8 cellular contexts compared by ENCODE assay signal in genomic region chr22:41197046-41197807, GRCh38. TPM values are rescaled to one million over a fixed set of nuclear protein-coding genes. Genes with fewer than 3 reads are reported as not detected.
DNase-seq lines count a peak whose midpoint lies in the region; ATAC-seq, FAIRE-seq and TF ChIP-seq lines count a peak whose summit lies in the region.

No MANE protein-coding gene starts in this region.

- peak; percentile 79 for DNase-seq in HK-2 (ENCODE audit: unreplicated experiment)
- peak; percentile 76 for DNase-seq in NOMO-1 treated with DMSO at 0.1 percent for 48 hours (lab: John Stamatoyannopoulos, UW; ENCODE audit: unreplicated experiment)
- peak; percentile 49 for DNase-seq in activated CD8-positive, alpha-beta memory T cell treated with anti-CD3 and anti-CD28 coated beads, Interleukin-2, amount 50 U/mL, for 24 hours (ENCODE audit: extremely low read depth)
- DNase-seq in endothelial cell of umbilical vein (ENCODE audit: low read depth, low spot score) = peak; percentile 75
- DNase-seq in midbrain (lab: John Stamatoyannopoulos, UW) = peak; percentile 85
- peak; percentile 69 to 71 for DNase-seq in stimulated activated CD8-positive, alpha-beta memory T cell treated with anti-CD3 and anti-CD28 coated beads, Interleukin-15, amount 100 ng/mL, for 48 hours (ENCODE audit: low read depth in 2 of 2)

- H3K79me2 ChIP-seq in endothelial cell of umbilical vein (ENCODE audit: control insufficient read depth, insufficient read depth, low read length) = no peaks in the 10 kb centered on the region

- FAIRE-seq in endothelial cell of umbilical vein (lab: Jason Lieb, UNC) = peak; percentile 49

- peaks cover 4 to 28% (median 25%) of the 10 kb centered on the region in 11 experiments; a peak in 18 of 22 replicates for H3K27me3 ChIP-seq in BLaER1 treated with 17β-estradiol and CSF1 and Interleukin-3, amounts not matched to agents 10 nM and 100 nM
- no peaks in the 10 kb centered on the region for H3K27me3 ChIP-seq in endothelial cell of umbilical vein (ENCODE audit: control insufficient read depth in 2 of 2, insufficient read depth in 2 of 2, low read length in 2 of 2)

- intact Hi-C loops in endothelial cell of umbilical vein (cut with micrococcal nuclease) = loop anchor here (1.0 to 10.0 kb wide), 3 partner anchors 16 to 185 kb away; partner anchors contain the start of gene TEF

- no TSS peak for BruUV-seq in endothelial cell of umbilical vein (replicated peaks; lab: Mats Ljungman, UMichigan)

- POLR2A ChIA-PET in endothelial cell of umbilical vein (lab: Charles Lee) = interaction anchor here (0.9 kb wide), 1 partner anchor 41 kb away, joined by 3 read pairs; no protein-coding TSS in a partner anchor

- peaks cover 8 to 19% (median 16%) of the 10 kb centered on the region in 10 experiments; a peak in 18 of 20 replicates for H3K4me1 ChIP-seq in BLaER1 treated with 17β-estradiol and CSF1 and Interleukin-3, amounts not matched to agents 10 nM and 100 nM
- peaks cover 5% of the 10 kb centered on the region for H3K4me1 ChIP-seq in endothelial cell of umbilical vein (ENCODE audit: control insufficient read depth, extremely low read depth, insufficient read depth, low read length)

- peak overlapping the region in 6 of 11 experiments; percentile 12 to 60 (median 40); a peak in 8 of 22 replicates for H3K27ac ChIP-seq in BLaER1 treated with 17β-estradiol and CSF1 and Interleukin-3, amounts not matched to agents 10 nM and 100 nM
- H3K27ac ChIP-seq in endothelial cell of umbilical vein (ENCODE audit: insufficient read depth, low read depth, low read length) = no peak overlapping the region

- H3K4me3 ChIP-seq in BLaER1 treated with 17β-estradiol and CSF1 and Interleukin-3, amounts not matched to agents 10 nM and 100 nM = peak overlapping the region; percentile 65 to 86 (median 74)
- peak overlapping the region; percentile 22 to 65 (median 31) for H3K4me3 ChIP-seq in endothelial cell of umbilical vein (replicated peaks in 1 of 3; ENCODE audit: insufficient read depth in 1 of 3, low read depth in 1 of 3, low read length in 3 of 3)

- H2AFZ ChIP-seq in endothelial cell of umbilical vein (ENCODE audit: low read depth, low read length) = peak overlapping the region; percentile 99

- TF ChIP-seq CTCF in endothelial cell of umbilical vein (IDR thresholded peaks at IDR 0.05; ENCODE audit: extremely low read depth in 1 of 2, insufficient read depth in 1 of 2, low read depth in 1 of 2, low read length in 2 of 2) = peak in 1 of 2 donors; percentile 10

- no peaks in the 10 kb centered on the region for H3K9me1 ChIP-seq in endothelial cell of umbilical vein (replicated peaks; ENCODE audit: control insufficient read depth, extremely low read depth, insufficient read depth, low read length)

- peak; percentile 79 for ATAC-seq in GM19395 (IDR thresholded peaks at IDR 0.05; ENCODE audit: unreplicated experiment)

- H3K4me2 ChIP-seq in BLaER1 treated with 17β-estradiol and CSF1 and Interleukin-3, amounts not matched to agents 10 nM and 100 nM = peak overlapping the region; percentile 95 to 100 (median 99)
- H3K4me2 ChIP-seq in endothelial cell of umbilical vein (ENCODE audit: insufficient read depth, low read length) = peak overlapping the region; percentile 81

- TF ChIP-seq POLR2A in endothelial cell of umbilical vein (IDR thresholded peaks at IDR 0.05; ENCODE audit: low read depth, low read length) = no peak

- no peaks in the 10 kb centered on the region for H3K36me3 ChIP-seq in BLaER1 treated with 17β-estradiol and CSF1 and Interleukin-3, amounts not matched to agents 10 nM and 100 nM
- H3K36me3 ChIP-seq in endothelial cell of umbilical vein (ENCODE audit: control insufficient read depth in 2 of 2, extremely low read depth in 1 of 2, insufficient read depth in 2 of 2, low read length in 2 of 2) = no peaks in the 10 kb centered on the region

- dilution Hi-C loops in endothelial cell of umbilical vein (cut with MboI; ENCODE audit: extremely low pct_ligation_motif_present, low sequenced_read_pairs) = no loop called here

- no peaks in the 10 kb centered on the region for H3K9me3 ChIP-seq in BLaER1 treated with 17β-estradiol and CSF1 and Interleukin-3, amounts not matched to agents 10 nM and 100 nM (replicated peaks in 1 of 11)
- H3K9me3 ChIP-seq in endothelial cell of umbilical vein (replicated peaks; ENCODE audit: control insufficient read depth, insufficient read depth, low read length) = no peaks in the 10 kb centered on the region

- no peaks in the 10 kb centered on the region for H4K20me1 ChIP-seq in BLaER1 treated with 17β-estradiol and CSF1 and Interleukin-3, amounts not matched to agents 10 nM and 100 nM
- H4K20me1 ChIP-seq in endothelial cell of umbilical vein (replicated peaks; ENCODE audit: control insufficient read depth, extremely low read depth, insufficient read depth, low read length) = no peaks in the 10 kb centered on the region

- peak overlapping the region; percentile 62 to 81 (median 75) for H3K9ac ChIP-seq in BLaER1 treated with 17β-estradiol and CSF1 and Interleukin-3, amounts not matched to agents 10 nM and 100 nM
- no peak overlapping the region for H3K9ac ChIP-seq in endothelial cell of umbilical vein (replicated peaks; ENCODE audit: extremely low read depth, insufficient read depth, low read length)

- CTCF ChIA-PET in endothelial cell of umbilical vein (lab: Charles Lee) = interaction anchor here (1.3 to 2.8 kb wide), 3 partner anchors 20 to 275 kb away, joined by 5 to 23 read pairs (median 10); no protein-coding TSS in a partner anchor

TF ChIP-seq in endothelial cell of umbilical vein, 7 proteins besides CTCF, POLR2A, EP300 and RAD21:
- TF ChIP-seq POLR2AphosphoS5 (IDR thresholded peaks at IDR 0.05; ENCODE audit: insufficient read depth, low read depth, low read length) (peak; percentile 18), EZH2 (IDR thresholded peaks at IDR 0.05; ENCODE audit: borderline replicate concordance, low read depth, low read length, severe bottlenecking) (no peak), GATA2 (IDR thresholded peaks at IDR 0.05; ENCODE audit: insufficient read depth, insufficient read length, low read depth, low read length) (no peak), FOS (IDR thresholded peaks at IDR 0.05; ENCODE audit: borderline replicate concordance, insufficient read depth, low read length) (no peak), JUN (IDR thresholded peaks at IDR 0.05; ENCODE audit: borderline replicate concordance, insufficient read depth, insufficient read length, low read depth) (no peak), MAX (IDR thresholded peaks at IDR 0.05; ENCODE audit: insufficient read depth, insufficient read length) (peak; percentile 65)

RNA-seq across cellular contexts. Expression of gene L3MBTL2, which starts 7.9 kb away (rescaled TPM):
- 31.8 and 34.9 TPM in 2 replicates for total RNA-seq in endothelial cell of umbilical vein
- 28.2 and 29.5 TPM in 2 replicates for polyA plus RNA-seq in endothelial cell of umbilical vein
- 28.1 and 29.0 TPM in 2 replicates for polyA plus RNA-seq in endothelial cell of umbilical vein (2011; cell fraction: cytosol; rRNA removed)
- polyA plus RNA-seq in endothelial cell of umbilical vein (2011; cell fraction: nucleus; rRNA removed) = 44.3 and 44.8 TPM in 2 replicates
- polyA plus RNA-seq in endothelial cell of umbilical vein (2012) = 19.3 and 19.9 TPM in 2 replicates
- 34.6 and 35.9 TPM in 2 replicates for polyA minus RNA-seq in endothelial cell of umbilical vein
- 13.7 TPM for polyA minus RNA-seq in endothelial cell of umbilical vein (2011; cell fraction: cytosol; rRNA and poly(A)+ RNA removed)
- 16.3 and 17.2 TPM in 2 replicates for polyA minus RNA-seq in endothelial cell of umbilical vein (2011; cell fraction: nucleus; rRNA and poly(A)+ RNA removed)

RNA-seq across cellular contexts. Expression of gene CHADL, which starts 43.5 kb away (rescaled TPM):
- total RNA-seq in endothelial cell of umbilical vein = 0.69 and 2.1 TPM in 2 replicates
- polyA plus RNA-seq in endothelial cell of umbilical vein = 1.1 and 2.1 TPM in 2 replicates
- 0.58 and 1.4 TPM in 2 replicates for polyA plus RNA-seq in endothelial cell of umbilical vein (2011; cell fraction: cytosol; rRNA removed)
- 0.36 and 0.97 TPM in 2 replicates for polyA plus RNA-seq in endothelial cell of umbilical vein (2011; cell fraction: nucleus; rRNA removed)
- 0.50 and 0.61 TPM in 2 replicates for polyA plus RNA-seq in endothelial cell of umbilical vein (2012)
- polyA minus RNA-seq in endothelial cell of umbilical vein = 0.21 and 0.58 TPM in 2 replicates
- polyA minus RNA-seq in endothelial cell of umbilical vein (2011; cell fraction: cytosol; rRNA and poly(A)+ RNA removed) = not detected
- 0.38 and 0.91 TPM in 2 replicates for polyA minus RNA-seq in endothelial cell of umbilical vein (2011; cell fraction: nucleus; rRNA and poly(A)+ RNA removed)
